8 cellular contexts compared by ENCODE assay signal in genomic region chr4:168831919-168832745, GRCh38.
A peak's percentile ranks its signal among the peaks of the same experiment; 100 is the strongest.
DNase-seq lines count a peak whose midpoint lies in the region; ATAC-seq and TF ChIP-seq lines count a peak whose summit lies in the region.

No MANE protein-coding gene starts in this region.

- no peak for TF ChIP-seq CTCF in endothelial cell (IDR thresholded peaks at IDR 0.05; ENCODE audit: unreplicated experiment)

- H3K4me3 Mint-ChIP-seq in endothelial cell (ENCODE audit: unreplicated experiment) = peak overlapping the region; percentile 98

- DNase-seq in A172 (ENCODE audit: low spot score) (peak; percentile 47), NCI-H510A (lab: John Stamatoyannopoulos, UW) (peak; percentile 54), endothelial cell (ENCODE audit: low spot score) (peak; percentile 66), midbrain (lab: John Stamatoyannopoulos, UW) (peak; percentile 74)
- peak; percentile 81 for DNase-seq in activated CD8-positive, alpha-beta memory T cell treated with anti-CD3 and anti-CD28 coated beads, Interleukin-2, amount 50 U/mL, for 48 hours
- peak; percentile 24 for DNase-seq in stimulated activated CD8-positive, alpha-beta memory T cell treated with anti-CD3 and anti-CD28 coated beads, Interleukin-7, amount 100 ng/mL, for 24 hours (ENCODE audit: low read depth)

- H3K9me3 Mint-ChIP-seq in endothelial cell (ENCODE audit: unreplicated experiment) = no peaks in the 10 kb centered on the region

- peaks cover 4% of the 10 kb centered on the region for H3K4me1 Mint-ChIP-seq in endothelial cell (ENCODE audit: unreplicated experiment)

- H3K27ac Mint-ChIP-seq in endothelial cell (ENCODE audit: unreplicated experiment) = peak overlapping the region; percentile 57

- no peaks in the 10 kb centered on the region for H3K36me3 Mint-ChIP-seq in endothelial cell (ENCODE audit: low read depth, unreplicated experiment)

- ATAC-seq in GM18517 (IDR thresholded peaks at IDR 0.05; ENCODE audit: unreplicated experiment) = peak; percentile 86
- ATAC-seq in HG02981 (IDR thresholded peaks at IDR 0.05; ENCODE audit: unreplicated experiment) = peak; percentile 80

- H3K27me3 Mint-ChIP-seq in endothelial cell (ENCODE audit: unreplicated experiment) = peaks cover 6% of the 10 kb centered on the region

Comparison
In these comparisons a context has a peak if more than half of its experiments do, and no peak if none do; other contexts are left out.
1. Peak in every context shown above with its lines: DNase-seq and ATAC-seq.
2. DNase-seq: peak in every context shown above with its lines; median percentile 81 in activated CD8-positive, alpha-beta memory T cell treated with anti-CD3 and anti-CD28 coated beads, Interleukin-2, amount 50 U/mL, for 48 hours; 74 in midbrain; 66 in endothelial cell; 54 in NCI-H510A; 47 in A172; 24 in stimulated activated CD8-positive, alpha-beta memory T cell treated with anti-CD3 and anti-CD28 coated beads, Interleukin-7, amount 100 ng/mL, for 24 hours.